In genomic region chr7:15140431-15140830, GRCh38 we compare ENCODE assay signal across 10 cellular contexts.
"Had no signal": no experiment of that assay in that cellular context is flagged by ENCODE, and none has a peak within 500 bp of the region (broad histone marks: within the 10 kb centered on the region; RNA-seq: fewer than 3 reads in every experiment).

No MANE protein-coding gene starts in this region.

- H3K9ac ChIP-seq: GM23248 had no signal

- H3K36me3 ChIP-seq: HAP-1 had no signal

- DNase-seq: GM23248, GOT3, H7, HFFc6, KBM-7 had no signal

- H3K4me1 ChIP-seq: HAP-1 had no signal

- H3K4me3 ChIP-seq: GM23248, HAP-1 had no signal

- H3K9me3 Mint-ChIP-seq: HFFc6 had no signal

- FAIRE-seq: HepG2 had no signal

- H3K9me3 ChIP-seq: HAP-1 had no signal

- H3K27ac Mint-ChIP-seq: HFFc6, IgD-negative memory B cell had no signal

- H2AFZ ChIP-seq: GM23248 had no signal

- H3K27ac ChIP-seq: GM23248, HL-60 had no signal

- H3K4me3 Mint-ChIP-seq: HFFc6, IgD-negative memory B cell had no signal

- H3K36me3 Mint-ChIP-seq: IgD-negative memory B cell had no signal

- ATAC-seq: HCT116, HepG2 had no signal

- H3K27me3 Mint-ChIP-seq: IgD-negative memory B cell had no signal
